Comparison of ENCODE assay signal across 33 cellular contexts in the genomic region with DNA sequence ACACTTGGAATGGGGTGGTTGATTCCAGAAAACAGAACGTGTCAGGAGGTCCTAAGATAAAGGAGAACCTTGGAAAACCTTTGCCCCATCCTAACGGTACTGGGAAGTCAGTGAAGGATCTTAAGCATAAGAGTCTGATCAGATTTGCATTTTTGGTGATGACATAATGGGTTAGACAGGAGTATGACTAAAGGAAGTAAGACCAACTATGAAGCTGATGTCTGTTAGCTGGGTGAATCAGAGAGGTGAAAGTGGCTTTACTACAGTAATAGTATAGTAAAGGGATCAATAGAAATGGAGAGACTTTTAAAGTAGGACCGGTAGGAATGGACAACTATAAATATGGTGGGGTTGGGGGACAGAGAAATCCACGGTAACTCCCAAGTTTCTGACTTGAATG. TPM values are rescaled to one million over a fixed set of nuclear protein-coding genes. Genes with fewer than 3 reads are reported as not detected.
DNase-seq lines count a peak whose midpoint lies in the region; ATAC-seq lines count a peak whose summit lies in the region.
"Had no signal": no experiment of that assay in that cellular context is flagged by ENCODE, and none has a peak within 500 bp of the region (broad histone marks: within the 10 kb centered on the region; RNA-seq: fewer than 3 reads in every experiment).

No MANE protein-coding gene starts in this region.

- peaks cover 14% of the 10 kb centered on the region for H3K4me1 Mint-ChIP-seq in activated naive CD4-positive, alpha-beta T cell treated with anti-CD3 and anti-CD28 coated beads, Interleukin-2, amount 50 U/mL, for 24 hours
- H3K4me1 Mint-ChIP-seq in T-helper 17 cell: peaks cover 8% of the 10 kb centered on the region
- H3K4me1 Mint-ChIP-seq in stimulated activated effector memory CD8-positive, alpha-beta T cell treated with anti-CD3 and anti-CD28 coated beads, Interleukin-12 subunit alpha, Interleukin-12 subunit beta, amount 100 ng/mL, for 72 hours: peaks cover 13% of the 10 kb centered on the region
- H3K4me1 Mint-ChIP-seq: brain; neural progenitor cell; stimulated activated naive B cell treated with anti-CD40 and anti-IgM and Interleukin-4, amounts not matched to agents 10 μg/mL and 1 μg/mL and 100 μg/mL, for 72 hours had no signal

- H3K4me3 Mint-ChIP-seq in activated naive CD4-positive, alpha-beta T cell treated with anti-CD3 and anti-CD28 coated beads, Interleukin-2, amount 50 U/mL, for 24 hours: no peak overlapping the region
- no peak overlapping the region for H3K4me3 Mint-ChIP-seq in T-helper 17 cell
- no peak overlapping the region for H3K4me3 Mint-ChIP-seq in stimulated activated effector memory CD8-positive, alpha-beta T cell treated with anti-CD3 and anti-CD28 coated beads, Interleukin-12 subunit alpha, Interleukin-12 subunit beta, amount 100 ng/mL, for 72 hours
- H3K4me3 Mint-ChIP-seq: activated naive CD8-positive, alpha-beta T cell treated with anti-CD3 and anti-CD28 coated beads, Interleukin-2, amount 50 U/mL, for 24 hours; activated T-cell treated with anti-CD3 and anti-CD28 coated beads, Interleukin-2, amount 50 U/mL, for 4 hours; brain; neural progenitor cell; stimulated activated naive B cell treated with anti-CD40 and anti-IgM and Interleukin-4, amounts not matched to agents 10 μg/mL and 1 μg/mL and 100 μg/mL, for 72 hours had no signal

- no peaks in the 10 kb centered on the region for H3K9me3 ChIP-seq in T-helper 17 cell (ENCODE audit: control insufficient read depth, low read length, poor library complexity, severe bottlenecking)
- H3K9me3 ChIP-seq: BE2C, Caco-2, heart right ventricle, SJCRH30, upper lobe of right lung had no signal

- H3K36me3 Mint-ChIP-seq in activated naive CD4-positive, alpha-beta T cell treated with anti-CD3 and anti-CD28 coated beads, Interleukin-2, amount 50 U/mL, for 24 hours: peaks cover 8% of the 10 kb centered on the region
- peaks cover 10% of the 10 kb centered on the region for H3K36me3 Mint-ChIP-seq in T-helper 17 cell (ENCODE audit: low read depth)
- H3K36me3 Mint-ChIP-seq in stimulated activated effector memory CD8-positive, alpha-beta T cell treated with anti-CD3 and anti-CD28 coated beads, Interleukin-12 subunit alpha, Interleukin-12 subunit beta, amount 100 ng/mL, for 72 hours: peaks cover 96% of the 10 kb centered on the region

- H3K9me3 Mint-ChIP-seq in activated naive CD4-positive, alpha-beta T cell treated with anti-CD3 and anti-CD28 coated beads, Interleukin-2, amount 50 U/mL, for 24 hours: no peaks in the 10 kb centered on the region
- no peaks in the 10 kb centered on the region for H3K9me3 Mint-ChIP-seq in stimulated activated effector memory CD8-positive, alpha-beta T cell treated with anti-CD3 and anti-CD28 coated beads, Interleukin-12 subunit alpha, Interleukin-12 subunit beta, amount 100 ng/mL, for 72 hours
- H3K9me3 Mint-ChIP-seq: activated naive CD8-positive, alpha-beta T cell treated with anti-CD3 and anti-CD28 coated beads, Interleukin-2, amount 50 U/mL, for 24 hours; activated T-cell treated with anti-CD3 and anti-CD28 coated beads, Interleukin-2, amount 50 U/mL, for 4 hours; brain; neural progenitor cell; stimulated activated naive B cell treated with anti-CD40 and anti-IgM and Interleukin-4, amounts not matched to agents 10 μg/mL and 1 μg/mL and 100 μg/mL, for 72 hours had no signal

- peak overlapping the region; percentile 30 for H3K27ac Mint-ChIP-seq in activated naive CD4-positive, alpha-beta T cell treated with anti-CD3 and anti-CD28 coated beads, Interleukin-2, amount 50 U/mL, for 24 hours
- H3K27ac Mint-ChIP-seq in T-helper 17 cell: peak overlapping the region; percentile 72
- H3K27ac Mint-ChIP-seq in stimulated activated effector memory CD8-positive, alpha-beta T cell treated with anti-CD3 and anti-CD28 coated beads, Interleukin-12 subunit alpha, Interleukin-12 subunit beta, amount 100 ng/mL, for 72 hours: peak overlapping the region; percentile 1
- H3K27ac Mint-ChIP-seq: brain; neural progenitor cell; stimulated activated naive B cell treated with anti-CD40 and anti-IgM and Interleukin-4, amounts not matched to agents 10 μg/mL and 1 μg/mL and 100 μg/mL, for 72 hours had no signal

- no peak for ATAC-seq in T-helper 17 cell
- peak; percentile 37 for ATAC-seq in esophagus mucosa
- ATAC-seq in stimulated activated effector memory CD8-positive, alpha-beta T cell treated with anti-CD3 and anti-CD28 coated beads, Interleukin-12 subunit alpha, Interleukin-12 subunit beta, amount 100 ng/mL, for 72 hours: peak; percentile 50
- ATAC-seq: activated naive CD8-positive, alpha-beta T cell treated with anti-CD3 and anti-CD28 coated beads, Interleukin-2, amount 50 U/mL, for 24 hours; heart right ventricle; left cardiac atrium; sciatic nerve; stimulated activated naive B cell treated with anti-CD40 and anti-IgM and Interleukin-4, amounts not matched to agents 10 μg/mL and 1 μg/mL and 100 μg/mL, for 72 hours; upper lobe of right lung had no signal

- H3K27me3 Mint-ChIP-seq in activated naive CD4-positive, alpha-beta T cell treated with anti-CD3 and anti-CD28 coated beads, Interleukin-2, amount 50 U/mL, for 24 hours: no peaks in the 10 kb centered on the region
- H3K27me3 Mint-ChIP-seq in T-helper 17 cell: no peaks in the 10 kb centered on the region
- H3K27me3 Mint-ChIP-seq: activated naive CD8-positive, alpha-beta T cell treated with anti-CD3 and anti-CD28 coated beads, Interleukin-2, amount 50 U/mL, for 24 hours; brain; stimulated activated naive B cell treated with anti-CD40 and anti-IgM and Interleukin-4, amounts not matched to agents 10 μg/mL and 1 μg/mL and 100 μg/mL, for 72 hours had no signal

- DNase-seq in activated naive CD4-positive, alpha-beta T cell (lab: John Stamatoyannopoulos, UW): no peak
- DNase-seq in T-helper 17 cell (no peak), C1 segment of cervical spinal cord (lab: John Stamatoyannopoulos, UW) (no peak), epidermal melanocyte (ENCODE audit: insufficient read length, low spot score) (no peak)
- DNase-seq in stimulated activated effector memory CD8-positive, alpha-beta T cell treated with anti-CD3 and anti-CD28 coated beads, Interleukin-12 subunit alpha, Interleukin-12 subunit beta, amount 100 ng/mL, for 72 hours (ENCODE audit: low spot score in 2 of 2): no peak
- DNase-seq in stimulated activated CD4-positive, alpha-beta T cell treated with anti-CD3 and anti-CD28 coated beads, Interleukin-2, amount 100 ng/mL, for 48 hours: no peak
- DNase-seq: ACHN; activated CD4-positive, alpha-beta T cell treated with anti-CD3 and anti-CD28 coated beads for 1 hour; activated naive CD8-positive, alpha-beta T cell treated with anti-CD3 and anti-CD28 coated beads, Interleukin-2, amount 50 U/mL, for 24 hours; activated T-cell treated with anti-CD3 and anti-CD28 coated beads, Interleukin-2, amount 50 U/mL, for 4 hours; BE2C; Caco-2; DMS79; erythroblast; H7; heart right ventricle; left cardiac atrium; mammary epithelial cell; MM.1S; NCI-H1417; NCI-H2029 treated with DMSO at 0.1 percent for 48 hours; NCI-H2227 treated with DMSO at 0.1 percent for 48 hours; SJCRH30; stimulated activated CD4-positive, alpha-beta T cell treated with anti-CD3 and anti-CD28 coated beads, Interleukin-4, amount 100 ng/mL, for 4 hours; stimulated activated naive B cell treated with anti-CD40 and anti-IgM and Interleukin-4, amounts not matched to agents 10 μg/mL and 1 μg/mL and 100 μg/mL, for 72 hours; upper lobe of right lung had no signal

RNA-seq across cellular contexts. Expression of a gene that starts 12.6 kb away (rescaled TPM):
- total RNA-seq in T-helper 17 cell (10 to 100 TPM; 48.0 to 57.2 TPM), esophagus mucosa (61.5 TPM)

RNA-seq across cellular contexts. Expression of a gene that starts 33.2 kb away (rescaled TPM):
- not detected for total RNA-seq in T-helper 17 cell
- 11.4 TPM for total RNA-seq in esophagus mucosa
- total RNA-seq: activated CD8-positive, alpha-beta memory T cell treated with anti-CD3 and anti-CD28 coated beads for 36 hours; H7; posterior vena cava; sciatic nerve had no signal

RNA-seq across cellular contexts. Expression of a gene that starts 44.4 kb away (rescaled TPM):
- total RNA-seq in T-helper 17 cell: 10 to 100 TPM; 80.1 to 97.3 TPM
- 39.9 TPM for total RNA-seq in esophagus mucosa

Comparison
In these comparisons a context has a peak if more than half of its experiments do, and no peak if none do; other contexts are left out.
1. H3K27ac Mint-ChIP-seq: peak in every context shown above with its lines; median percentile 72 in T-helper 17 cell; 30 in activated naive CD4-positive, alpha-beta T cell treated with anti-CD3 and anti-CD28 coated beads, Interleukin-2, amount 50 U/mL, for 24 hours; 1 in stimulated activated effector memory CD8-positive, alpha-beta T cell treated with anti-CD3 and anti-CD28 coated beads, Interleukin-12 subunit alpha, Interleukin-12 subunit beta, amount 100 ng/mL, for 72 hours.
2. RNA of a gene that starts 33.2 kb away (total RNA-seq): 11.4 TPM in esophagus mucosa (single experiment); not detected in T-helper 17 cell; every median in the first group is over 10 times any median in the second.